9 cellular contexts compared by ENCODE assay signal in genomic region chr14:59028476-59029202, GRCh38.
DNase-seq lines count a peak whose midpoint lies in the region; ATAC-seq and TF ChIP-seq lines count a peak whose summit lies in the region.
"Had no signal": no experiment of that assay in that cellular context is flagged by ENCODE, and none has a peak within 500 bp of the region (broad histone marks: within the 10 kb centered on the region; RNA-seq: fewer than 3 reads in every experiment).

No MANE protein-coding gene starts in this region.

- peak; percentile 41 to 83 (median 77) for TF ChIP-seq CTCF in heart right ventricle (IDR thresholded peaks at IDR 0.05)

- no peaks in the 10 kb centered on the region for H3K27me3 ChIP-seq in heart right ventricle

- intact Hi-C loops in heart right ventricle (cut with DNase I), result loop anchor here in 8 of 10 donors (5.0 to 10.0 kb wide), 5 partner anchors 384 to 524 kb away; partner anchors contain the start of gene DACT1 (in 4 of the 8)

- no peaks in the 10 kb centered on the region for H3K9me3 Mint-ChIP-seq in activated naive CD4-positive, alpha-beta T cell treated with anti-CD3 and anti-CD28 coated beads, Interleukin-2, amount 50 U/mL, for 72 hours
- H3K9me3 Mint-ChIP-seq: activated naive CD4-positive, alpha-beta T cell treated with anti-CD3 and anti-CD28 coated beads, Interleukin-2, amount 50 U/mL, for 24 hours had no signal

- H3K27ac Mint-ChIP-seq in activated naive CD4-positive, alpha-beta T cell treated with anti-CD3 and anti-CD28 coated beads, Interleukin-2, amount 50 U/mL, for 72 hours, result peak overlapping the region in 1 of 2 donors; percentile 12
- H3K27ac Mint-ChIP-seq: activated naive CD4-positive, alpha-beta T cell treated with anti-CD3 and anti-CD28 coated beads, Interleukin-2, amount 50 U/mL, for 24 hours had no signal

- no peak overlapping the region for H3K27ac ChIP-seq in heart right ventricle

- H3K9me3 ChIP-seq in heart right ventricle, result no peaks in the 10 kb centered on the region

- WGBS in heart right ventricle, 2 donors, result 1 to 2% methylated on average over 5 of the region's 5 CpGs

- no peaks in the 10 kb centered on the region for H3K36me3 ChIP-seq in heart right ventricle

- H3K4me3 ChIP-seq in heart right ventricle, result no peak overlapping the region

- DNase-seq in Daoy (ENCODE audit: low read depth) (peak; percentile 95), NCI-H526 (lab: John Stamatoyannopoulos, UW) (peak; percentile 68 to 88), heart right ventricle (peak; percentile 25 to 41), pulmonary artery endothelial cell (ENCODE audit: low read depth, low spot score) (peak; percentile 30)
- peak in 1 of 2 donors; percentile 30 for DNase-seq in activated naive CD4-positive, alpha-beta T cell treated with anti-CD3 and anti-CD28 coated beads, Interleukin-2, amount 50 U/mL, for 72 hours (ENCODE audit: low spot score in 2 of 2)

- no peaks in the 10 kb centered on the region for H3K36me3 Mint-ChIP-seq in activated naive CD4-positive, alpha-beta T cell treated with anti-CD3 and anti-CD28 coated beads, Interleukin-2, amount 50 U/mL, for 72 hours
- H3K36me3 Mint-ChIP-seq: activated naive CD4-positive, alpha-beta T cell treated with anti-CD3 and anti-CD28 coated beads, Interleukin-2, amount 50 U/mL, for 24 hours had no signal

- peaks cover 0 to 9% (median 0%) of the 10 kb centered on the region in 9 donors for H3K4me1 ChIP-seq in heart right ventricle

- peak; percentile 92 for ATAC-seq in GM21367 (IDR thresholded peaks at IDR 0.05; ENCODE audit: unreplicated experiment)
- peak; percentile 90 for ATAC-seq in HG03521 (IDR thresholded peaks at IDR 0.05; ENCODE audit: unreplicated experiment)
- ATAC-seq in activated naive CD4-positive, alpha-beta T cell treated with anti-CD3 and anti-CD28 coated beads, Interleukin-2, amount 50 U/mL, for 72 hours, result peak; percentile 60 to 82
- ATAC-seq in heart right ventricle, result peak in 7 of 8 donors; percentile 58 to 81 (median 74)
- ATAC-seq in GM21447 (IDR thresholded peaks at IDR 0.05; ENCODE audit: unreplicated experiment), result no peak
